ENCODE assay signal across 13 cellular contexts in genomic region chr7:95725170-95725569, GRCh38. TPM values are rescaled to one million over a fixed set of nuclear protein-coding genes. Genes with fewer than 3 reads are reported as not detected.
DNase-seq lines count a peak whose midpoint lies in the region; ATAC-seq, FAIRE-seq and TF ChIP-seq lines count a peak whose summit lies in the region.
"Had no signal": no experiment of that assay in that cellular context is flagged by ENCODE, and none has a peak within 500 bp of the region (broad histone marks: within the 10 kb centered on the region; RNA-seq: fewer than 3 reads in every experiment).

No MANE protein-coding gene starts in this region.

- in situ Hi-C loops in HepG2 (cut with HindIII; ENCODE audit: extremely low pct_ligation_motif_present, low pct_unique_long_range_greater_than_20kb): no loop called here

- TF ChIP-seq CTCF in HEK293 (tag by site-specific recombination; IDR thresholded peaks at IDR 0.05): no peak; the same call in 1 of the 2 replicates
- TF ChIP-seq CTCF in endodermal cell (conservative IDR thresholded peaks at IDR 0.05): peak; percentile 64
- no peak for TF ChIP-seq CTCF in HepG2 (CRISPR knock-in tag; IDR thresholded peaks at IDR 0.05)

- H3K4me1 ChIP-seq in HEK293 (ENCODE audit: control insufficient read depth, insufficient read depth, low read length): no peaks in the 10 kb centered on the region
- no peaks in the 10 kb centered on the region for H3K4me1 ChIP-seq in endodermal cell (ENCODE audit: control insufficient read depth, insufficient read depth, low read length)
- peaks cover 8% of the 10 kb centered on the region; the same call in 1 of the 2 replicates for H3K4me1 ChIP-seq in HepG2 (ENCODE audit: insufficient read depth, low read length)

- H3K9me3 ChIP-seq in HEK293 (ENCODE audit: control insufficient read depth, insufficient read depth, low read depth, low read length): no peaks in the 10 kb centered on the region
- H3K9me3 ChIP-seq in endodermal cell (ENCODE audit: control insufficient read depth, low read length): no peaks in the 10 kb centered on the region
- no peaks in the 10 kb centered on the region for H3K9me3 ChIP-seq in HepG2 (ENCODE audit: low read length)

- H3K4me3 ChIP-seq in HEK293 (ENCODE audit: low read depth, low read length) (no peak overlapping the region), endodermal cell (ENCODE audit: low read length) (no peak overlapping the region), HepG2 (replicated peaks in 1 of 3; ENCODE audit: insufficient read depth in 1 of 3, low read depth in 2 of 3, low read length in 3 of 3) (no peak overlapping the region)

- ATAC-seq in HepG2: no peak
- no peak for ATAC-seq in HG02852 (IDR thresholded peaks at IDR 0.05; ENCODE audit: unreplicated experiment)

- H3K79me2 ChIP-seq in HepG2 (ENCODE audit: insufficient read depth, low read length): no peaks in the 10 kb centered on the region

- FAIRE-seq in frontal cortex (lab: Jason Lieb, UNC) (no peak), HepG2 (lab: Jason Lieb, UNC) (no peak)
- FAIRE-seq: GM12891 had no signal

- DNase-seq in Ammon's horn (ENCODE audit: low spot score) (peak; percentile 31), NCI-H526 (lab: John Stamatoyannopoulos, UW) (peak; percentile 6 to 52), endodermal cell (no peak), frontal cortex (ENCODE audit: low spot score in 2 of 2) (no peak), HepG2 (ENCODE audit: low spot score) (no peak)
- no peak for DNase-seq in activated effector memory CD4-positive, alpha-beta T cell treated with anti-CD3 and anti-CD28 coated beads, Interleukin-2, amount 50 U/mL, for 16 hours
- DNase-seq: activated CD4-positive, alpha-beta T cell treated with anti-CD3 and anti-CD28 coated beads, Interleukin-2, amount 50 U/mL, for 1 hour; KG1 had no signal

- TF ChIP-seq EP300 in HepG2 (IDR thresholded peaks at IDR 0.05; ENCODE audit: low read depth in 2 of 2, low read length in 2 of 2): no peak
- no peak for TF ChIP-seq EP300 in HepG2 (CRISPR knock-in tag; IDR thresholded peaks at IDR 0.05; ENCODE audit: borderline replicate concordance)

- no peaks in the 10 kb centered on the region for H3K36me3 ChIP-seq in HEK293 (ENCODE audit: control insufficient read depth in 2 of 2, insufficient read depth in 1 of 2, low read length in 2 of 2)
- H3K36me3 ChIP-seq in endodermal cell (ENCODE audit: control insufficient read depth, insufficient read depth, low read length): no peaks in the 10 kb centered on the region
- H3K36me3 ChIP-seq in HepG2 (replicated peaks in 1 of 2; ENCODE audit: control insufficient read depth in 1 of 2, insufficient read depth in 2 of 2, low read length in 2 of 2): no peaks in the 10 kb centered on the region

- H2AFZ ChIP-seq in HepG2 (ENCODE audit: low read length): no peak overlapping the region

- CTCF ChIA-PET in HEK293 (lab: Yijun Ruan, JAX): interaction anchor here (0.6 to 7.8 kb wide), 11 partner anchors 10 to 761 kb away, joined by 3 to 205 read pairs (median 3); no protein-coding TSS in a partner anchor
- CTCF ChIA-PET in HepG2 (lab: Yijun Ruan, JAX; ENCODE audit: low intra/inter-chr PET ratio, low total read pairs): no interaction called here

- H3K27ac ChIP-seq in HEK293 (ENCODE audit: extremely low read depth, low read depth, low read length) (no peak overlapping the region), endodermal cell (ENCODE audit: low read depth, low read length) (no peak overlapping the region), HepG2 (ENCODE audit: extremely low read length, insufficient read depth, low read length) (no peak overlapping the region)

- no TSS peak for BruUV-seq in HepG2 (replicated peaks; lab: Mats Ljungman, UMichigan)

- H3K27ac Mint-ChIP-seq in endodermal cell: no peak overlapping the region
- H3K27ac Mint-ChIP-seq: activated naive CD8-positive, alpha-beta T cell; CD14-positive monocyte had no signal

- no peak overlapping the region for H3K4me3 Mint-ChIP-seq in endodermal cell
- H3K4me3 Mint-ChIP-seq: activated naive CD8-positive, alpha-beta T cell; CD14-positive monocyte had no signal

- no peaks in the 10 kb centered on the region for H3K36me3 Mint-ChIP-seq in endodermal cell (ENCODE audit: low read depth)
- H3K36me3 Mint-ChIP-seq: activated naive CD8-positive, alpha-beta T cell; CD14-positive monocyte had no signal

- H3K4me1 Mint-ChIP-seq in endodermal cell: peaks cover 3% of the 10 kb centered on the region
- H3K4me1 Mint-ChIP-seq: CD14-positive monocyte had no signal

- TF ChIP-seq RAD21 in HepG2 (CRISPR knock-in tag; IDR thresholded peaks at IDR 0.05): no peak

- no peak for TF ChIP-seq POLR2A in HepG2 (IDR thresholded peaks at IDR 0.05; ENCODE audit: insufficient read depth in 1 of 2, low read depth in 2 of 2, low read length in 2 of 2)

- H4K20me1 ChIP-seq in HepG2 (ENCODE audit: insufficient read depth, low read length): no peaks in the 10 kb centered on the region

- intact Hi-C loops in HepG2 (cut with micrococcal nuclease; ENCODE audit: unreplicated experiment): no loop called here

- H3K27me3 ChIP-seq in endodermal cell (ENCODE audit: control insufficient read depth, insufficient read depth, low read length, poor library complexity, severe bottlenecking): no peaks in the 10 kb centered on the region
- no peaks in the 10 kb centered on the region for H3K27me3 ChIP-seq in HepG2 (ENCODE audit: control insufficient read depth in 1 of 2, insufficient read depth in 2 of 2, low read length in 2 of 2)

- WGBS in endodermal cell (ENCODE audit: insufficient coverage in 1 of 2, insufficient read length in 1 of 2), 2 experiments: 40 to 87% methylated on average over 1 of the region's 1 CpG
- WGBS in HepG2 (ENCODE audit: low lambda C conversion rate): 50% methylated on average over 1 of the region's 1 CpG

- no peak overlapping the region for H3K4me2 ChIP-seq in HepG2 (ENCODE audit: low read depth, low read length)

- no peaks in the 10 kb centered on the region for H3K9me3 Mint-ChIP-seq in endodermal cell
- H3K9me3 Mint-ChIP-seq: CD14-positive monocyte had no signal

- H3K9ac ChIP-seq in endodermal cell (ENCODE audit: extremely low read depth, low read length, poor library complexity, severe bottlenecking) (no peak overlapping the region), HepG2 (ENCODE audit: insufficient read depth, low read depth, low read length) (no peak overlapping the region)

- H3K27me3 Mint-ChIP-seq in endodermal cell (ENCODE audit: insufficient read depth): peaks cover 2% of the 10 kb centered on the region

- POLR2A ChIA-PET in HEK293 (lab: Yijun Ruan, JAX): interaction anchor here (1.3 kb wide), 1 partner anchor 146 kb away, joined by 3 read pairs; no protein-coding TSS in a partner anchor
- POLR2A ChIA-PET in HepG2 (lab: Yijun Ruan, JAX): no interaction called here

TF ChIP-seq in HEK293, 187 proteins besides CTCF, POLR2A, EP300 and RAD21 (continues in another document):
- peak; percentile 37; the same call in 1 of the 2 replicates for TF ChIP-seq ZBTB17 (tag by site-specific recombination; IDR thresholded peaks at IDR 0.05)
- TF ChIP-seq ZNF654 (tag by site-specific recombination; IDR thresholded peaks at IDR 0.05; ENCODE audit: low read depth): peak; percentile 58
- TF ChIP-seq ZIC2 (tag by site-specific recombination; IDR thresholded peaks at IDR 0.05): no peak
- no peak for TF ChIP-seq ZNF184 (tag by site-specific recombination; IDR thresholded peaks at IDR 0.05)
- no peak for TF ChIP-seq ZNF350 (tag by site-specific recombination; IDR thresholded peaks at IDR 0.05)

TF ChIP-seq in HepG2, 621 proteins besides CTCF, POLR2A, EP300 and RAD21 (continues in another document):
- no peak for TF ChIP-seq PHF5A (CRISPR knock-in tag; IDR thresholded peaks at IDR 0.05; ENCODE audit: low read depth, unreplicated experiment)
- no peak for TF ChIP-seq MIXL1 (CRISPR knock-in tag; IDR thresholded peaks at IDR 0.05)
- TF ChIP-seq ZNF446 (CRISPR knock-in tag; IDR thresholded peaks at IDR 0.05): no peak
- TF ChIP-seq TEAD3 (CRISPR knock-in tag; optimal IDR thresholded peaks at IDR 0.05; ENCODE audit: borderline replicate concordance): no peak
- no peak for TF ChIP-seq ATF5 (CRISPR knock-in tag; IDR thresholded peaks at IDR 0.05; ENCODE audit: low read depth)
- TF ChIP-seq ZNF101 (CRISPR knock-in tag; IDR thresholded peaks at IDR 0.05; ENCODE audit: borderline replicate concordance, low read depth): no peak
- no peak for TF ChIP-seq ZNF589 (CRISPR knock-in tag; conservative IDR thresholded peaks at IDR 0.05)
- no peak for TF ChIP-seq ATF7 (IDR thresholded peaks at IDR 0.05)
- no peak for TF ChIP-seq ATF7 (CRISPR knock-in tag; IDR thresholded peaks at IDR 0.05)

RNA-seq across cellular contexts. Expression of gene DYNC1I1, which starts 47.2 kb away (rescaled TPM):
- total RNA-seq in endodermal cell (1 to 10 TPM; 6.5 to 7.2 TPM), frontal cortex (157 TPM), HepG2 (2016; rRNA removed; fragmentation: Illumina TruSeq; extraction: Trizol) (0.08 TPM in 1 of 2 replicates, not detected in the other)
- 3.2 TPM for polyA plus RNA-seq in endodermal cell (2013, experiment 1 of 2)
- polyA plus RNA-seq in endodermal cell (2013, experiment 2 of 2): 4.3 TPM
- total RNA-seq in HepG2 (2016; cell fraction: cytosol; rRNA removed; fragmentation: Illumina TruSeq; extraction: Trizol; ENCODE audit: low read depth): not detected in 2 replicates
- total RNA-seq in HepG2 (2016; cell fraction: insoluble cytoplasmic fraction; rRNA removed; fragmentation: Illumina TruSeq; extraction: Trizol): 0.04 TPM in 1 of 2 replicates, not detected in the other
- not detected in 2 replicates for total RNA-seq in HepG2 (2016; cell fraction: membrane; rRNA removed; fragmentation: Illumina TruSeq; extraction: Trizol)
- not detected in 2 replicates for total RNA-seq in HepG2 (2016; cell fraction: nucleus; rRNA removed; fragmentation: Illumina TruSeq; extraction: Trizol)
- polyA plus RNA-seq in HepG2 (2011; rRNA removed): not detected in 2 replicates
- polyA plus RNA-seq in HepG2 (2011; cell fraction: cytosol; rRNA removed): not detected in 2 replicates
- polyA plus RNA-seq in HepG2 (2011; cell fraction: nucleus; rRNA removed): not detected in 2 replicates
- not detected in 2 replicates for polyA plus RNA-seq in HepG2 (2012)
- not detected in 2 replicates for polyA plus RNA-seq in HepG2 (2016; cell fraction: cytosol; fragmentation: Illumina TruSeq; extraction: Trizol; ENCODE audit: low read depth)
- polyA plus RNA-seq in HepG2 (2016; cell fraction: insoluble cytoplasmic fraction; fragmentation: Illumina TruSeq; extraction: Trizol; ENCODE audit: low read depth): not detected in 2 replicates
- polyA plus RNA-seq in HepG2 (2016; cell fraction: membrane; fragmentation: Illumina TruSeq; extraction: Trizol; ENCODE audit: low read depth): not detected in 2 replicates
- polyA plus RNA-seq in HepG2 (2016; cell fraction: nucleus; fragmentation: Illumina TruSeq; extraction: Trizol; ENCODE audit: insufficient read depth, low read depth): not detected in 2 replicates
- 0.16 TPM in 1 of 2 replicates, not detected in the other for polyA minus RNA-seq in HepG2 (2011; rRNA and poly(A)+ RNA removed; ENCODE audit: low replicate concordance)
- polyA minus RNA-seq in HepG2 (2011; cell fraction: cytosol; rRNA and poly(A)+ RNA removed): not detected in 2 replicates
- polyA minus RNA-seq in HepG2 (2011; cell fraction: nucleus; rRNA and poly(A)+ RNA removed): not detected in 2 replicates
- polyA plus RNA-seq: CD14-positive monocyte had no signal

Comparison
In these comparisons a context has a peak if more than half of its experiments do, and no peak if none do; other contexts are left out.
1. DNase-seq: peak in Ammon's horn (single experiment) and NCI-H526 (2 of 2); none in endodermal cell (single experiment), frontal cortex (0 of 2), HepG2 (single experiment) and activated effector memory CD4-positive, alpha-beta T cell treated with anti-CD3 and anti-CD28 coated beads, Interleukin-2, amount 50 U/mL, for 16 hours (single experiment).
2. RNA of gene DYNC1I1, which starts 47.2 kb away (total RNA-seq): 157 TPM in frontal cortex (single experiment); 6.5 to 7.2 TPM in endodermal cell and 0.04 to 0.08 TPM in HepG2; every median in the first group is over 10 times any median in the second.